In the genomic region with DNA sequence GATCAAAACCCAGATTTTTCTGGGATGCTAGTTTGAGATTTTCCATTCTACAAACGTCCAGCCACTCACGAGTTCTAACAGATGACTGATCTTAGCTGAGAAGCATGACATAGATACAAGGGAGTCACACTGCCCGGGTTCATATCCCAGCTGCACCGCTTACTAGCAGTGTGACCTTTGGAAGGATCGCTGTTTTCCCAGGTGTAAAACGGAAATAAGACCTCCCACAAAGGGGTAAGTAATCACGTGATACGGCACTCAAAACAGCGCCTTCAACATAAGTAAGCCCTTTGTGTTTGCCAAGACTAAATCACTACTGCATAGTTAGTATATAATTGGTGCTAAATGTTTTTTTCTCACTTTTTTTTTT, we compare ENCODE assay signal across 1 cellular context.
TF ChIP-seq lines count a peak whose summit lies in the region.

No MANE protein-coding gene starts in this region.

TF ChIP-seq in HepG2, 621 proteins besides CTCF, POLR2A, EP300 and RAD21 (continues in another document):
- TF ChIP-seq TP53 (CRISPR knock-in tag; conservative IDR thresholded peaks at IDR 0.05) (0 out of 2 replicates have a peak, but pooled peaks have one; percentile 1), ZNF331 (CRISPR knock-in tag; IDR thresholded peaks at IDR 0.05) (0 out of 2 replicates have a peak, but pooled peaks have one; percentile 30), ELF3 (CRISPR knock-in tag; IDR thresholded peaks at IDR 0.05) (peak; percentile 55), RAD51 (IDR thresholded peaks at IDR 0.05; ENCODE audit: borderline replicate concordance) (peak; percentile 95), MED1 (CRISPR knock-in tag; IDR thresholded peaks at IDR 0.05) (peak; percentile 35; the same call in 1 of the 2 replicates), THAP11 (CRISPR knock-in tag; IDR thresholded peaks at IDR 0.05) (no peak), NR2C2 (CRISPR knock-in tag; IDR thresholded peaks at IDR 0.05; ENCODE audit: borderline replicate concordance) (no peak), ZBTB8A (CRISPR knock-in tag; IDR thresholded peaks at IDR 0.05; ENCODE audit: borderline replicate concordance, low read depth) (no peak), BCL6 (CRISPR knock-in tag; IDR thresholded peaks at IDR 0.05) (0 out of 2 replicates have a peak, but pooled peaks have one; percentile 38), HNF4G (IDR thresholded peaks at IDR 0.05; ENCODE audit: borderline replicate concordance, low read depth, low read length) (peak; percentile 89), HNF4G (CRISPR knock-in tag; IDR thresholded peaks at IDR 0.05; ENCODE audit: borderline replicate concordance, low read depth) (peak; percentile 84; the same call in 1 of the 2 replicates), POLR2AphosphoS2 (IDR thresholded peaks at IDR 0.05; ENCODE audit: low read depth, low read length) (no peak), MIER3 (CRISPR knock-in tag; IDR thresholded peaks at IDR 0.05; ENCODE audit: borderline replicate concordance) (peak; percentile 25; the same call in 1 of the 2 replicates), WIZ (CRISPR knock-in tag; IDR thresholded peaks at IDR 0.05) (no peak), HOXD1 (CRISPR knock-in tag; IDR thresholded peaks at IDR 0.05) (no peak), ZNF878 (CRISPR knock-in tag; IDR thresholded peaks at IDR 0.05) (0 out of 2 replicates have a peak, but pooled peaks have one; percentile 46), SRSF9 (IDR thresholded peaks at IDR 0.05; ENCODE audit: borderline replicate concordance, insufficient read depth, low read depth, low read length, poor library complexity, severe bottlenecking) (no peak), SPEN (CRISPR knock-in tag; IDR thresholded peaks at IDR 0.05; ENCODE audit: low read depth) (peak; percentile 23; the same call in 1 of the 2 replicates), PHF21A (CRISPR knock-in tag; IDR thresholded peaks at IDR 0.05) (peak; percentile 57), MZF1 (CRISPR knock-in tag; IDR thresholded peaks at IDR 0.05; ENCODE audit: borderline replicate concordance) (no peak), FOXP1 (IDR thresholded peaks at IDR 0.05) (no peak), FOXP1 (CRISPR knock-in tag; IDR thresholded peaks at IDR 0.05) (peak; percentile 49), SAP130 (CRISPR knock-in tag; IDR thresholded peaks at IDR 0.05; ENCODE audit: low read depth) (no peak), SP140L (CRISPR knock-in tag; IDR thresholded peaks at IDR 0.05; ENCODE audit: borderline replicate concordance) (0 out of 2 replicates have a peak, but pooled peaks have one; percentile 39), CBFB (CRISPR knock-in tag; IDR thresholded peaks at IDR 0.05) (no peak), ZNF777 (CRISPR knock-in tag; IDR thresholded peaks at IDR 0.05) (no peak), MIXL1 (CRISPR knock-in tag; IDR thresholded peaks at IDR 0.05) (0 out of 2 replicates have a peak, but pooled peaks have one; percentile 25), ZNF121 (CRISPR knock-in tag; IDR thresholded peaks at IDR 0.05) (0 out of 2 replicates have a peak, but pooled peaks have one; percentile 22), FOSL2 (CRISPR knock-in tag; IDR thresholded peaks at IDR 0.05) (no peak), ZNF317 (CRISPR knock-in tag; IDR thresholded peaks at IDR 0.05) (0 out of 2 replicates have a peak, but pooled peaks have one; percentile 20), ZSCAN31 (CRISPR knock-in tag; IDR thresholded peaks at IDR 0.05; ENCODE audit: low read depth) (no peak), KLF9 (CRISPR knock-in tag; IDR thresholded peaks at IDR 0.05; ENCODE audit: low read depth) (0 out of 2 replicates have a peak, but pooled peaks have one; percentile 53), SP5 (CRISPR knock-in tag; IDR thresholded peaks at IDR 0.05; ENCODE audit: borderline replicate concordance, low read depth) (peak; percentile 56; the same call in 1 of the 2 replicates), NCOR1 (IDR thresholded peaks at IDR 0.05; ENCODE audit: borderline replicate concordance, low read length) (peak; percentile 80; the same call in 1 of the 2 replicates), ZNF605 (CRISPR knock-in tag; IDR thresholded peaks at IDR 0.05) (0 out of 2 replicates have a peak, but pooled peaks have one; percentile 18), NR2F6 (IDR thresholded peaks at IDR 0.05) (0 out of 2 replicates have a peak, but pooled peaks have one; percentile 24), NR2F6 (CRISPR knock-in tag; IDR thresholded peaks at IDR 0.05) (peak; percentile 71), ZNF343 (CRISPR knock-in tag; IDR thresholded peaks at IDR 0.05) (no peak), POLR2AphosphoS5 (IDR thresholded peaks at IDR 0.05; ENCODE audit: low read depth, low read length) (peak; percentile 60), ZKSCAN5 (CRISPR knock-in tag; IDR thresholded peaks at IDR 0.05) (no peak), TOE1 (CRISPR knock-in tag; IDR thresholded peaks at IDR 0.05) (no peak), HNF4A (CRISPR knock-in tag; IDR thresholded peaks at IDR 0.05) (peak; percentile 87), ZNF17 (CRISPR knock-in tag; IDR thresholded peaks at IDR 0.05) (no peak), ZNF431 (CRISPR knock-in tag; IDR thresholded peaks at IDR 0.05; ENCODE audit: borderline replicate concordance, low read depth) (no peak), NPAS2 (CRISPR knock-in tag; IDR thresholded peaks at IDR 0.05; ENCODE audit: borderline replicate concordance) (no peak), BRCA1 (CRISPR knock-in tag; IDR thresholded peaks at IDR 0.05) (no peak)
- TF ChIP-seq, protein P1, sequence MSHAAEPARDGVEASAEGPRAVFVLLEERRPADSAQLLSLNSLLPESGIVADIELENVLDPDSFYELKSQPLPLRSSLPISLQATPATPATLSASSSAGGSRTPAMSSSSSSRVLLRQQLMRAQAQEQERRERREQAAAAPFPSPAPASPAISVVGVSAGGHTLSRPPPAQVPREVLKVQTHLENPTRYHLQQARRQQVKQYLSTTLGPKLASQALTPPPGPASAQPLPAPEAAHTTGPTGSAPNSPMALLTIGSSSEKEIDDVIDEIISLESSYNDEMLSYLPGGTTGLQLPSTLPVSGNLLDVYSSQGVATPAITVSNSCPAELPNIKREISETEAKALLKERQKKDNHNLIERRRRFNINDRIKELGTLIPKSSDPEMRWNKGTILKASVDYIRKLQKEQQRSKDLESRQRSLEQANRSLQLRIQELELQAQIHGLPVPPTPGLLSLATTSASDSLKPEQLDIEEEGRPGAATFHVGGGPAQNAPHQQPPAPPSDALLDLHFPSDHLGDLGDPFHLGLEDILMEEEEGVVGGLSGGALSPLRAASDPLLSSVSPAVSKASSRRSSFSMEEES (CRISPR knock-in tag; IDR thresholded peaks at IDR 0.05), result peak; percentile 63; the same call in 1 of the 2 replicates
- TF ChIP-seq, protein P2, sequence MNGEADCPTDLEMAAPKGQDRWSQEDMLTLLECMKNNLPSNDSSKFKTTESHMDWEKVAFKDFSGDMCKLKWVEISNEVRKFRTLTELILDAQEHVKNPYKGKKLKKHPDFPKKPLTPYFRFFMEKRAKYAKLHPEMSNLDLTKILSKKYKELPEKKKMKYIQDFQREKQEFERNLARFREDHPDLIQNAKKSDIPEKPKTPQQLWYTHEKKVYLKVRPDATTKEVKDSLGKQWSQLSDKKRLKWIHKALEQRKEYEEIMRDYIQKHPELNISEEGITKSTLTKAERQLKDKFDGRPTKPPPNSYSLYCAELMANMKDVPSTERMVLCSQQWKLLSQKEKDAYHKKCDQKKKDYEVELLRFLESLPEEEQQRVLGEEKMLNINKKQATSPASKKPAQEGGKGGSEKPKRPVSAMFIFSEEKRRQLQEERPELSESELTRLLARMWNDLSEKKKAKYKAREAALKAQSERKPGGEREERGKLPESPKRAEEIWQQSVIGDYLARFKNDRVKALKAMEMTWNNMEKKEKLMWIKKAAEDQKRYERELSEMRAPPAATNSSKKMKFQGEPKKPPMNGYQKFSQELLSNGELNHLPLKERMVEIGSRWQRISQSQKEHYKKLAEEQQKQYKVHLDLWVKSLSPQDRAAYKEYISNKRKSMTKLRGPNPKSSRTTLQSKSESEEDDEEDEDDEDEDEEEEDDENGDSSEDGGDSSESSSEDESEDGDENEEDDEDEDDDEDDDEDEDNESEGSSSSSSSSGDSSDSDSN (CRISPR knock-in tag; IDR thresholded peaks at IDR 0.05), result no peak
- TF ChIP-seq, protein P3, sequence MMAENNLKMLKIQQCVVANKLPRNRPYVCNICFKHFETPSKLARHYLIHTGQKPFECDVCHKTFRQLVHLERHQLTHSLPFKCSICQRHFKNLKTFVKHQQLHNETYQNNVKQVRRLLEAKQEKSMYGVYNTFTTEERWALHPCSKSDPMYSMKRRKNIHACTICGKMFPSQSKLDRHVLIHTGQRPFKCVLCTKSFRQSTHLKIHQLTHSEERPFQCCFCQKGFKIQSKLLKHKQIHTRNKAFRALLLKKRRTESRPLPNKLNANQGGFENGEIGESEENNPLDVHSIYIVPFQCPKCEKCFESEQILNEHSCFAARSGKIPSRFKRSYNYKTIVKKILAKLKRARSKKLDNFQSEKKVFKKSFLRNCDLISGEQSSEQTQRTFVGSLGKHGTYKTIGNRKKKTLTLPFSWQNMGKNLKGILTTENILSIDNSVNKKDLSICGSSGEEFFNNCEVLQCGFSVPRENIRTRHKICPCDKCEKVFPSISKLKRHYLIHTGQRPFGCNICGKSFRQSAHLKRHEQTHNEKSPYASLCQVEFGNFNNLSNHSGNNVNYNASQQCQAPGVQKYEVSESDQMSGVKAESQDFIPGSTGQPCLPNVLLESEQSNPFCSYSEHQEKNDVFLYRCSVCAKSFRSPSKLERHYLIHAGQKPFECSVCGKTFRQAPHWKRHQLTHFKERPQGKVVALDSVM (CRISPR knock-in tag; IDR thresholded peaks at IDR 0.05), result no peak
- TF ChIP-seq, protein P4, sequence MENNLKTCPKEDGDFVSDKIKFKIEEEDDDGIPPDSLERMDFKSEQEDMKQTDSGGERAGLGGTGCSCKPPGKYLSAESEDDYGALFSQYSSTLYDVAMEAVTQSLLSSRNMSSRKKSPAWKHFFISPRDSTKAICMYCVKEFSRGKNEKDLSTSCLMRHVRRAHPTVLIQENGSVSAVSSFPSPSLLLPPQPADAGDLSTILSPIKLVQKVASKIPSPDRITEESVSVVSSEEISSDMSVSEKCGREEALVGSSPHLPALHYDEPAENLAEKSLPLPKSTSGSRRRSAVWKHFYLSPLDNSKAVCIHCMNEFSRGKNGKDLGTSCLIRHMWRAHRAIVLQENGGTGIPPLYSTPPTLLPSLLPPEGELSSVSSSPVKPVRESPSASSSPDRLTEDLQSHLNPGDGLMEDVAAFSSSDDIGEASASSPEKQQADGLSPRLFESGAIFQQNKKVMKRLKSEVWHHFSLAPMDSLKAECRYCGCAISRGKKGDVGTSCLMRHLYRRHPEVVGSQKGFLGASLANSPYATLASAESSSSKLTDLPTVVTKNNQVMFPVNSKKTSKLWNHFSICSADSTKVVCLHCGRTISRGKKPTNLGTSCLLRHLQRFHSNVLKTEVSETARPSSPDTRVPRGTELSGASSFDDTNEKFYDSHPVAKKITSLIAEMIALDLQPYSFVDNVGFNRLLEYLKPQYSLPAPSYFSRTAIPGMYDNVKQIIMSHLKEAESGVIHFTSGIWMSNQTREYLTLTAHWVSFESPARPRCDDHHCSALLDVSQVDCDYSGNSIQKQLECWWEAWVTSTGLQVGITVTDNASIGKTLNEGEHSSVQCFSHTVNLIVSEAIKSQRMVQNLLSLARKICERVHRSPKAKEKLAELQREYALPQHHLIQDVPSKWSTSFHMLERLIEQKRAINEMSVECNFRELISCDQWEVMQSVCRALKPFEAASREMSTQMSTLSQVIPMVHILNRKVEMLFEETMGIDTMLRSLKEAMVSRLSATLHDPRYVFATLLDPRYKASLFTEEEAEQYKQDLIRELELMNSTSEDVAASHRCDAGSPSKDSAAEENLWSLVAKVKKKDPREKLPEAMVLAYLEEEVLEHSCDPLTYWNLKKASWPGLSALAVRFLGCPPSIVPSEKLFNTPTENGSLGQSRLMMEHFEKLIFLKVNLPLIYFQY (CRISPR knock-in tag; IDR thresholded peaks at IDR 0.05; ENCODE audit: borderline replicate concordance), result peak; percentile 18; the same call in 1 of the 2 replicates
- TF ChIP-seq, protein P5, sequence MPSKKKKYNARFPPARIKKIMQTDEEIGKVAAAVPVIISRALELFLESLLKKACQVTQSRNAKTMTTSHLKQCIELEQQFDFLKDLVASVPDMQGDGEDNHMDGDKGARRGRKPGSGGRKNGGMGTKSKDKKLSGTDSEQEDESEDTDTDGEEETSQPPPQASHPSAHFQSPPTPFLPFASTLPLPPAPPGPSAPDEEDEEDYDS (CRISPR knock-in tag; IDR thresholded peaks at IDR 0.05), result peak; percentile 53; the same call in 1 of the 2 replicates
- TF ChIP-seq, protein P6, sequence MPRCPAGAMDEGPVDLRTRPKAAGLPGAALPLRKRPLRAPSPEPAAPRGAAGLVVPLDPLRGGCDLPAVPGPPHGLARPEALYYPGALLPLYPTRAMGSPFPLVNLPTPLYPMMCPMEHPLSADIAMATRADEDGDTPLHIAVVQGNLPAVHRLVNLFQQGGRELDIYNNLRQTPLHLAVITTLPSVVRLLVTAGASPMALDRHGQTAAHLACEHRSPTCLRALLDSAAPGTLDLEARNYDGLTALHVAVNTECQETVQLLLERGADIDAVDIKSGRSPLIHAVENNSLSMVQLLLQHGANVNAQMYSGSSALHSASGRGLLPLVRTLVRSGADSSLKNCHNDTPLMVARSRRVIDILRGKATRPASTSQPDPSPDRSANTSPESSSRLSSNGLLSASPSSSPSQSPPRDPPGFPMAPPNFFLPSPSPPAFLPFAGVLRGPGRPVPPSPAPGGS (CRISPR knock-in tag; IDR thresholded peaks at IDR 0.05), result no peak
- TF ChIP-seq, protein P7, sequence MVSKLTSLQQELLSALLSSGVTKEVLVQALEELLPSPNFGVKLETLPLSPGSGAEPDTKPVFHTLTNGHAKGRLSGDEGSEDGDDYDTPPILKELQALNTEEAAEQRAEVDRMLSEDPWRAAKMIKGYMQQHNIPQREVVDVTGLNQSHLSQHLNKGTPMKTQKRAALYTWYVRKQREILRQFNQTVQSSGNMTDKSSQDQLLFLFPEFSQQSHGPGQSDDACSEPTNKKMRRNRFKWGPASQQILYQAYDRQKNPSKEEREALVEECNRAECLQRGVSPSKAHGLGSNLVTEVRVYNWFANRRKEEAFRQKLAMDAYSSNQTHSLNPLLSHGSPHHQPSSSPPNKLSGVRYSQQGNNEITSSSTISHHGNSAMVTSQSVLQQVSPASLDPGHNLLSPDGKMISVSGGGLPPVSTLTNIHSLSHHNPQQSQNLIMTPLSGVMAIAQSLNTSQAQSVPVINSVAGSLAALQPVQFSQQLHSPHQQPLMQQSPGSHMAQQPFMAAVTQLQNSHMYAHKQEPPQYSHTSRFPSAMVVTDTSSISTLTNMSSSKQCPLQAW (CRISPR knock-in tag; IDR thresholded peaks at IDR 0.05), result no peak; the same call in 1 of the 2 replicates
- TF ChIP-seq, protein P8, sequence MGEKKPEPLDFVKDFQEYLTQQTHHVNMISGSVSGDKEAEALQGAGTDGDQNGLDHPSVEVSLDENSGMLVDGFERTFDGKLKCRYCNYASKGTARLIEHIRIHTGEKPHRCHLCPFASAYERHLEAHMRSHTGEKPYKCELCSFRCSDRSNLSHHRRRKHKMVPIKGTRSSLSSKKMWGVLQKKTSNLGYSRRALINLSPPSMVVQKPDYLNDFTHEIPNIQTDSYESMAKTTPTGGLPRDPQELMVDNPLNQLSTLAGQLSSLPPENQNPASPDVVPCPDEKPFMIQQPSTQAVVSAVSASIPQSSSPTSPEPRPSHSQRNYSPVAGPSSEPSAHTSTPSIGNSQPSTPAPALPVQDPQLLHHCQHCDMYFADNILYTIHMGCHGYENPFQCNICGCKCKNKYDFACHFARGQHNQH (CRISPR knock-in tag; IDR thresholded peaks at IDR 0.05), result no peak
- TF ChIP-seq, protein P9, sequence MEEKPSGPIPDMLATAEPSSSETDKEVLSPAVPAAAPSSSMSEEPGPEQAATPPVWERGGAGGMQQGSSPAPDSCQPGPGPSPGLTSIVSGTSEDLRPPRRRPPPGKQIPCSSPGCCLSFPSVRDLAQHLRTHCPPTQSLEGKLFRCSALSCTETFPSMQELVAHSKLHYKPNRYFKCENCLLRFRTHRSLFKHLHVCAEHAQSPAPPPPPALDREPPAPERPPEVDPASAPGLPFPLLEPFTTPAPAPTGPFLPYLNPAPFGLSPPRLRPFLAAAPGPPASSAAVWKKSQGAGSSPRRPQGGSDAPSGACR (CRISPR knock-in tag; IDR thresholded peaks at IDR 0.05), result no peak
